9 cellular contexts compared by ENCODE assay signal in the genomic region with DNA sequence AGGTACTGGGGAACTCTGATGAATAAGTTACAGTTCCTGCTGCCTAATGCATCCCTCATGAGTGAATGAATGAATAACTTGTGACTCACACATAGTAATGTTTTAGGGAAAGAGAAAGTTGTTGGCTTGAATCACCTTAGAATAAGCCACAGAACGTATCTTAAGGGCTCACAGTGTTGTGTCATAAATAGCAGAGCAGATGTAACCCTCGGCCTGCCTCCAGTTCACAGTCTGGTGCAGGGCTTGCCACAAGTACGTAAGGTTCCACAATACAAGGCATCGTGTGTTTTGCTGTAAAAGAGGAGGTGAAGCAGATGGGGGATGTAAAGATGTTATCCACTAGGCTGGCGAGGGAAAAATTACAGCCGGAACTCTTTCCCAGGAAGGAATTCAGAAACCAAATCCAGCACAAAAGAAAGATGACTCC.
DNase-seq lines count a peak whose midpoint lies in the region; ATAC-seq, FAIRE-seq and TF ChIP-seq lines count a peak whose summit lies in the region.
"Had no signal": no experiment of that assay in that cellular context is flagged by ENCODE, and none has a peak within 500 bp of the region (broad histone marks: within the 10 kb centered on the region; RNA-seq: fewer than 3 reads in every experiment).

No MANE protein-coding gene starts in this region.

- no peak overlapping the region for H3K4me3 ChIP-seq in RWPE2 (ENCODE audit: severe bottlenecking)
- H3K4me3 ChIP-seq in WERI-Rb-1 (ENCODE audit: low read depth, low read length), result no peak overlapping the region

- H3K27me3 ChIP-seq in RWPE2 (ENCODE audit: insufficient read depth, poor library complexity, severe bottlenecking) (no peaks in the 10 kb centered on the region), WERI-Rb-1 (ENCODE audit: insufficient read depth, low read depth, severe bottlenecking) (no peaks in the 10 kb centered on the region)

- no peaks in the 10 kb centered on the region for H3K36me3 ChIP-seq in RWPE2 (ENCODE audit: low read depth)
- H3K36me3 ChIP-seq in WERI-Rb-1, result no peaks in the 10 kb centered on the region

- H3K9me3 ChIP-seq in RWPE2 (ENCODE audit: severe bottlenecking), result no peaks in the 10 kb centered on the region
- H3K9me3 ChIP-seq in WERI-Rb-1 (ENCODE audit: severe bottlenecking), result no peaks in the 10 kb centered on the region

- H3K27ac ChIP-seq in RWPE2 (ENCODE audit: poor library complexity, severe bottlenecking) (peak overlapping the region; percentile 78), WERI-Rb-1 (no peak overlapping the region)

- ATAC-seq in Right ventricle myocardium inferior (peak; percentile 23), RWPE2 (ENCODE audit: low read depth) (peak; percentile 97)

- TF ChIP-seq CTCF in RWPE2 (IDR thresholded peaks at IDR 0.05; ENCODE audit: poor library complexity, severe bottlenecking) (no peak), WERI-Rb-1 (IDR thresholded peaks at IDR 0.05; ENCODE audit: low read depth, low read length) (no peak)

- H3K4me1 ChIP-seq in RWPE2 (ENCODE audit: insufficient read depth, poor library complexity, severe bottlenecking), result peaks cover 16% of the 10 kb centered on the region

- intact Hi-C loops in Right ventricle myocardium inferior (cut with DNase I) (no loop called here), cardiac septum (cut with DNase I) (no loop called here)

- peak; percentile 79 for FAIRE-seq in urothelium cell line (lab: Jason Lieb, UNC)

- DNase-seq in Right ventricle myocardium inferior (ENCODE audit: missing footprints), result no peak
- no peak for DNase-seq in cardiac septum (ENCODE audit: low spot score)
- no peak for DNase-seq in RWPE2 (ENCODE audit: low spot score)
- DNase-seq in glomerular visceral epithelial cell (ENCODE audit: extremely low spot score), result peak; percentile 95
- peak; percentile 77 for DNase-seq in urothelium cell line (ENCODE audit: low spot score)
- no peak for DNase-seq in WERI-Rb-1
- DNase-seq in activated naive CD4-positive, alpha-beta T cell treated with anti-CD3 and anti-CD28 coated beads, Interleukin-2, amount 50 U/mL, for 16 hours, result no peak
- DNase-seq in activated CD4-positive, CD25-positive, alpha-beta regulatory T cell treated with anti-CD3 and anti-CD28 coated beads, Interleukin-2, amount 50 U/mL, for 72 hours, result no peak
- DNase-seq: AML-193 had no signal

Comparison
In these comparisons a context has a peak if more than half of its experiments do, and no peak if none do; other contexts are left out.
1. DNase-seq: peak in glomerular visceral epithelial cell (single experiment) and urothelium cell line (single experiment); none in Right ventricle myocardium inferior (single experiment), cardiac septum (single experiment), RWPE2 (single experiment), WERI-Rb-1 (single experiment), activated naive CD4-positive, alpha-beta T cell treated with anti-CD3 and anti-CD28 coated beads, Interleukin-2, amount 50 U/mL, for 16 hours (single experiment) and activated CD4-positive, CD25-positive, alpha-beta regulatory T cell treated with anti-CD3 and anti-CD28 coated beads, Interleukin-2, amount 50 U/mL, for 72 hours (single experiment).